ENCODE assay signal across 10 cellular contexts in the genomic region with DNA sequence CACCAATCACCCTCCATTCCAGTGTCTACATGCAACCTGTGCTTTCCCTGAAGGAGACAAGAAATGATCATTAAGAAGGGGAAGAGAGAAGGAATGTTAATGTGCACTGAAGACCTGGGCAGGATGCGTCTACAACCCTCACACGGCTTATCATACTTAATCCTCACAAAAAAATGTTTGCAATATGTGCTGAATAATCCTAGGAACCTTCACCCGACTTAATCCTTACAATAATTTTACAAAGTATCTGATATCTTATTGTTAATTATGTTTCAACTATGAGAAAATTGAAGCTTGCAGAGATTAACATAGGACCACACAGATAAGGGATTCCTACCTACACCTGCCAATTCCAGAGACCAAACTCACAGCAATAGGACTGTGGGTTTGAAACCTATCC.
"Had no signal": no experiment of that assay in that cellular context is flagged by ENCODE, and none has a peak within 500 bp of the region (broad histone marks: within the 10 kb centered on the region; RNA-seq: fewer than 3 reads in every experiment).

No MANE protein-coding gene starts in this region.

- H2AFZ ChIP-seq: GM23248, GM23338 had no signal

- H3K36me3 ChIP-seq: HAP-1 had no signal

- H3K27ac ChIP-seq: GM23248 had no signal

- H3K9ac ChIP-seq: GM23248 had no signal

- FAIRE-seq: H54 had no signal

- H3K9me3 ChIP-seq: HAP-1 had no signal

- H3K4me3 ChIP-seq: GM23248, GM23338, HAP-1 had no signal

- ATAC-seq: GM23338, HCT116 had no signal

- DNase-seq: GM23248, GOT3, H7, H9, HCEC 1CT, HFFc6 had no signal

- H3K4me1 ChIP-seq: HAP-1 had no signal

- H3K4me2 ChIP-seq: GM23338 had no signal
